1 cellular context compared by ENCODE assay signal in genomic region chr9:75900893-75901524, GRCh38. TPM values are rescaled to one million over a fixed set of nuclear protein-coding genes. Genes with fewer than 3 reads are reported as not detected.
"Had no signal": no experiment of that assay in that cellular context is flagged by ENCODE, and none has a peak within 500 bp of the region (broad histone marks: within the 10 kb centered on the region; RNA-seq: fewer than 3 reads in every experiment).

No MANE protein-coding gene starts in this region.

RNA-seq across cellular contexts. Expression of gene PCSK5, which starts 10.5 kb away (rescaled TPM):
- total RNA-seq: PC-3 had no signal
